Comparison of ENCODE assay signal across 15 cellular contexts in the genomic region with DNA sequence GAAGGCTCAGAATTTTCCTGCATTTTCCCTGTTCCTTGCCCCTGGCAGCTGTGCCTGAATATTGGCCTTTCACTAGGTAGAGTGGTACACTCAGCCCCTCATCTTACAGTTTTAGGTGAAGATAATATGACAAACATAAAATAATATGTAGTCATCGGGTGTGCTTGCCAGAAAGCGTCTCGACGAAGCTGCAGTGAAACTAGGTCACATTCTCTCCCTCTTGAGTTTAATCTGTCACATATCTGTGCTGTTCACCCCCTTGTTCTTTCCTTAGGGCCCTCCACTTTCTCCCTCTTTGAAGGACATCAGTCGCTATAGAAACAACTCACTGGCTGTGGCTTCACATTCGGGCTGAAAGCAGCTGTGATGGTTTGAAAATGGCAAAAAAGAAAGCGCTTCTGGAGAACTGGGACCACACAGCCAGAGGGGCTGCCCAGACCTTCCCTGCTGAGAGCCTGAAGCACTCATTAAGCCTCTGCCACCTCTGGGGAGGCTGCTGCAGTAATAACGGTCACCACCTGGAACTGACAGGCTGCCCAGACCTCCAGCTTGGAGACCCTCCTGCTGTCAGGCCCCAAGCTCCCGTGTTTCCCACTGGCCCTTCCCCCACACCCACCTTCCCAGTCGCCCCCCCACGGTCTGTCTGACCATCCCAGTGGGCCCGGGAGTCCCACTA. TPM values are rescaled to one million over a fixed set of nuclear protein-coding genes. Genes with fewer than 3 reads are reported as not detected.
DNase-seq lines count a peak whose midpoint lies in the region; ATAC-seq, FAIRE-seq and TF ChIP-seq lines count a peak whose summit lies in the region.
"Had no signal": no experiment of that assay in that cellular context is flagged by ENCODE, and none has a peak within 500 bp of the region (broad histone marks: within the 10 kb centered on the region; RNA-seq: fewer than 3 reads in every experiment).

No MANE protein-coding gene starts in this region.

- TF ChIP-seq EP300 in H1 (IDR thresholded peaks at IDR 0.05; ENCODE audit: borderline replicate concordance in 1 of 2, low read depth in 2 of 2, low read length in 2 of 2), result no peak

- H3K27ac ChIP-seq in H1 (ENCODE audit: low read depth, low read length) (no peak overlapping the region), muscle layer of colon (ENCODE audit: low read depth, low read length) (peak overlapping the region; percentile 23)
- H3K27ac ChIP-seq: psoas muscle had no signal

- DNase-seq in COR-L47 (lab: John Stamatoyannopoulos, UW) (peak; percentile 57), NCI-H2107 (lab: John Stamatoyannopoulos, UW) (peak; percentile 26), H1 (ENCODE audit: low read depth in 1 of 2, low spot score in 2 of 2) (no peak), progenitor cell of endocrine pancreas (ENCODE audit: low spot score, unreplicated experiment) (no peak), T1000 (lab: John Stamatoyannopoulos, UW) (no peak)
- no peak for DNase-seq in activated CD8-positive, alpha-beta T cell treated with anti-CD3 and anti-CD28 coated beads, Interleukin-2, amount 10 ng/mL, durations not matched to agents 7 days and 5 days
- DNase-seq in activated T-helper 2 cell treated with anti-CD3 and anti-CD28 coated beads, Interferon-gamma antibody, Interleukin-2, Interleukin-4, amounts not matched to agents 10 μg/mL and 5 μg/mL and 100 μg/mL, durations not matched to agents 14 hours and 24 hours and 36 hours (ENCODE audit: low spot score), result no peak
- DNase-seq: activated CD4-positive, alpha-beta memory T cell treated with anti-CD3 and anti-CD28 coated beads for 36 hours; MM.1S; psoas muscle; trophoblast cell had no signal

- no peaks in the 10 kb centered on the region; the same call in 1 of the 2 replicates for H3K23me2 ChIP-seq in H1 (ENCODE audit: low read depth, low read length)

- H3K79me1 ChIP-seq in H1 (ENCODE audit: low read depth, low read length), result no peaks in the 10 kb centered on the region

- H3K4me1 Mint-ChIP-seq in progenitor cell of endocrine pancreas (ENCODE audit: low read depth), result peaks cover 3% of the 10 kb centered on the region
- H3K4me1 Mint-ChIP-seq in activated CD8-positive, alpha-beta T cell treated with anti-CD3 and anti-CD28 coated beads, Interleukin-2, amount 10 ng/mL, durations not matched to agents 7 days and 5 days (ENCODE audit: low read depth), result no peaks in the 10 kb centered on the region
- H3K4me1 Mint-ChIP-seq in activated T-helper 2 cell treated with anti-CD3 and anti-CD28 coated beads, Interferon-gamma antibody, Interleukin-2, Interleukin-4, amounts not matched to agents 10 μg/mL and 5 μg/mL and 100 μg/mL, durations not matched to agents 14 hours and 24 hours and 36 hours (ENCODE audit: low read depth), result peaks cover 2% of the 10 kb centered on the region

- H3K9me3 Mint-ChIP-seq in progenitor cell of endocrine pancreas (ENCODE audit: low read depth), result no peaks in the 10 kb centered on the region
- no peaks in the 10 kb centered on the region for H3K9me3 Mint-ChIP-seq in activated CD8-positive, alpha-beta T cell treated with anti-CD3 and anti-CD28 coated beads, Interleukin-2, amount 10 ng/mL, durations not matched to agents 7 days and 5 days (ENCODE audit: insufficient read depth)
- H3K9me3 Mint-ChIP-seq in activated T-helper 2 cell treated with anti-CD3 and anti-CD28 coated beads, Interferon-gamma antibody, Interleukin-2, Interleukin-4, amounts not matched to agents 10 μg/mL and 5 μg/mL and 100 μg/mL, durations not matched to agents 14 hours and 24 hours and 36 hours, result no peaks in the 10 kb centered on the region
- H3K9me3 Mint-ChIP-seq: activated CD4-positive, alpha-beta memory T cell treated with anti-CD3 and anti-CD28 coated beads for 36 hours had no signal

- H3K4me3 ChIP-seq in H1 (ENCODE audit: extremely low read depth in 1 of 4, insufficient read depth in 2 of 4, low read depth in 3 of 4, low read length in 4 of 4), result no peak overlapping the region
- peak overlapping the region in 1 of 2 donors; percentile 40 for H3K4me3 ChIP-seq in muscle layer of colon (ENCODE audit: low read depth in 1 of 2, low read length in 2 of 2)
- H3K4me3 ChIP-seq: psoas muscle had no signal

- H2BK15ac ChIP-seq in H1 (ENCODE audit: low read length), result peak overlapping the region; percentile 55; the same call in 1 of the 2 replicates

- H3K9me3 ChIP-seq in H1 (ENCODE audit: insufficient read depth in 2 of 2, low read depth in 1 of 2, low read length in 1 of 2), result no peaks in the 10 kb centered on the region
- no peaks in the 10 kb centered on the region for H3K9me3 ChIP-seq in muscle layer of colon (ENCODE audit: low read length)
- H3K9me3 ChIP-seq: psoas muscle had no signal

- H3K4ac ChIP-seq in H1 (replicated peaks; ENCODE audit: insufficient read length, low read depth, low read length), result no peak overlapping the region

- no peak overlapping the region for H3K4me3 Mint-ChIP-seq in progenitor cell of endocrine pancreas (ENCODE audit: low read depth)
- H3K4me3 Mint-ChIP-seq in activated CD8-positive, alpha-beta T cell treated with anti-CD3 and anti-CD28 coated beads, Interleukin-2, amount 10 ng/mL, durations not matched to agents 7 days and 5 days, result no peak overlapping the region
- no peak overlapping the region for H3K4me3 Mint-ChIP-seq in activated T-helper 2 cell treated with anti-CD3 and anti-CD28 coated beads, Interferon-gamma antibody, Interleukin-2, Interleukin-4, amounts not matched to agents 10 μg/mL and 5 μg/mL and 100 μg/mL, durations not matched to agents 14 hours and 24 hours and 36 hours (ENCODE audit: low read depth)
- H3K4me3 Mint-ChIP-seq: activated CD4-positive, alpha-beta memory T cell treated with anti-CD3 and anti-CD28 coated beads for 36 hours; activated naive CD8-positive, alpha-beta T cell; memory B cell had no signal

- H3K4me1 ChIP-seq in H1 (replicated peaks in 1 of 4; ENCODE audit: control insufficient read depth in 3 of 4, insufficient read depth in 4 of 4, low read length in 3 of 4), result peaks cover 0 to 14% (median 6%) of the 10 kb centered on the region in 4 experiments; a peak in 5 of 7 replicates
- peaks cover 33% of the 10 kb centered on the region for H3K4me1 ChIP-seq in muscle layer of colon (ENCODE audit: insufficient read depth, low read length)

- H4K5ac ChIP-seq in H1 (ENCODE audit: insufficient read length, low read depth, low read length), result no peak overlapping the region

- H3K9ac ChIP-seq in H1 (replicated peaks in 1 of 4; ENCODE audit: extremely low read depth in 1 of 4, low read depth in 3 of 4, low read length in 3 of 4), result no peak overlapping the region; a peak in 1 of 7 replicates
- peak overlapping the region; percentile 15 for H3K9ac ChIP-seq in muscle layer of colon (ENCODE audit: low read length)

- H3K36me3 ChIP-seq in H1 (ENCODE audit: control insufficient read depth in 2 of 4, insufficient read depth in 4 of 4, low read length in 3 of 4) (no peaks in the 10 kb centered on the region), muscle layer of colon (ENCODE audit: insufficient read depth, low read length) (peaks cover 16% of the 10 kb centered on the region)

- H2BK5ac ChIP-seq in H1 (ENCODE audit: low read depth, low read length), result no peak overlapping the region

- ATAC-seq in activated CD8-positive, alpha-beta T cell treated with anti-CD3 and anti-CD28 coated beads, Interleukin-2, amount 10 ng/mL, durations not matched to agents 7 days and 5 days, result no peak

- H4K91ac ChIP-seq in H1 (replicated peaks; ENCODE audit: insufficient read length, low read length), result no peak overlapping the region

- no peak overlapping the region for H2BK120ac ChIP-seq in H1 (replicated peaks; ENCODE audit: low read depth, low read length)

- no peak for TF ChIP-seq POLR2A in H1 (IDR thresholded peaks at IDR 0.05; ENCODE audit: control extremely low read depth in 1 of 2, low read depth in 2 of 2, low read length in 2 of 2)

- H3K27ac Mint-ChIP-seq in progenitor cell of endocrine pancreas, result no peak overlapping the region
- no peak overlapping the region for H3K27ac Mint-ChIP-seq in activated CD8-positive, alpha-beta T cell treated with anti-CD3 and anti-CD28 coated beads, Interleukin-2, amount 10 ng/mL, durations not matched to agents 7 days and 5 days
- H3K27ac Mint-ChIP-seq in activated T-helper 2 cell treated with anti-CD3 and anti-CD28 coated beads, Interferon-gamma antibody, Interleukin-2, Interleukin-4, amounts not matched to agents 10 μg/mL and 5 μg/mL and 100 μg/mL, durations not matched to agents 14 hours and 24 hours and 36 hours, result no peak overlapping the region
- H3K27ac Mint-ChIP-seq: activated CD4-positive, alpha-beta memory T cell treated with anti-CD3 and anti-CD28 coated beads for 36 hours; activated naive CD8-positive, alpha-beta T cell; memory B cell had no signal

- TF ChIP-seq CTCF in H1 (IDR thresholded peaks at IDR 0.05; ENCODE audit: control extremely low read depth in 1 of 3, insufficient read depth in 1 of 3, low read depth in 1 of 3, low read length in 3 of 3), result no peak
- TF ChIP-seq CTCF in progenitor cell of endocrine pancreas (IDR thresholded peaks at IDR 0.05; ENCODE audit: unreplicated experiment), result no peak

- no peak overlapping the region for H3K14ac ChIP-seq in H1 (ENCODE audit: insufficient read length)

- no peak overlapping the region for H2BK20ac ChIP-seq in H1 (ENCODE audit: low read length)

- H3K56ac ChIP-seq in H1 (replicated peaks; ENCODE audit: insufficient read length, low read depth, low read length), result no peak overlapping the region

- CTCF ChIA-PET in H1 (lab: Charles Lee; ENCODE audit: partially characterized antibody), result interaction anchor here (0.6 to 1.7 kb wide), 7 partner anchors 15 to 1247 kb away, joined by 3 to 5 read pairs (median 3); partner anchors contain the start of gene MGLL
- CTCF ChIA-PET in activated CD8-positive, alpha-beta T cell treated with anti-CD3 and anti-CD28 coated beads, Interleukin-2, amount 10 ng/mL, durations not matched to agents 7 days and 5 days (lab: Charles Lee), result interaction anchor here (0.8 kb wide), 1 partner anchor 148 kb away, joined by 3 read pairs; no protein-coding TSS in a partner anchor

- H2BK12ac ChIP-seq in H1 (ENCODE audit: low read depth, low read length), result no peak overlapping the region

- POLR2A ChIA-PET in H1 (lab: Charles Lee; ENCODE audit: partially characterized antibody), result no interaction called here
- POLR2A ChIA-PET in activated CD8-positive, alpha-beta T cell treated with anti-CD3 and anti-CD28 coated beads, Interleukin-2, amount 10 ng/mL, durations not matched to agents 7 days and 5 days (lab: Charles Lee), result no interaction called here

- intact Hi-C loops in activated T-helper 2 cell treated with anti-CD3 and anti-CD28 coated beads, Interferon-gamma antibody, Interleukin-2, Interleukin-4, amounts not matched to agents 10 μg/mL and 5 μg/mL and 100 μg/mL, durations not matched to agents 14 hours and 24 hours and 36 hours (cut with micrococcal nuclease), result no loop called here

- H3K27me3 ChIP-seq in H1 (replicated peaks in 1 of 4; ENCODE audit: control insufficient read depth in 3 of 4, extremely low read depth in 1 of 4, insufficient read depth in 3 of 4, low read length in 3 of 4), result no peaks in the 10 kb centered on the region
- H3K27me3 ChIP-seq in muscle layer of colon (ENCODE audit: control insufficient read depth in 1 of 2, insufficient read depth in 2 of 2, low read length in 2 of 2), result no peaks in the 10 kb centered on the region

- H4K8ac ChIP-seq in H1 (ENCODE audit: extremely low read depth, insufficient read depth, low read length), result no peak overlapping the region

- WGBS in H1 (ENCODE audit: extremely low coverage in 1 of 2, insufficient coverage in 1 of 2, insufficient read length in 1 of 2, insufficient replicate concordance in 2 of 2, low coverage in 1 of 2, low lambda C conversion rate in 2 of 2, missing lambda C conversion rate in 1 of 2), 2 experiments, result 75% methylated on average over 11 of the region's 12 CpGs; no CpG with 5 or more reads in 1 of the 2 experiments

- no peak for FAIRE-seq in H1 (lab: Jason Lieb, UNC)
- FAIRE-seq: G401.6 had no signal

- H3K27me3 Mint-ChIP-seq in progenitor cell of endocrine pancreas, result peaks cover 30% of the 10 kb centered on the region
- H3K27me3 Mint-ChIP-seq in activated CD8-positive, alpha-beta T cell treated with anti-CD3 and anti-CD28 coated beads, Interleukin-2, amount 10 ng/mL, durations not matched to agents 7 days and 5 days (ENCODE audit: low read depth), result peaks cover 9% of the 10 kb centered on the region
- peaks cover 6% of the 10 kb centered on the region for H3K27me3 Mint-ChIP-seq in activated T-helper 2 cell treated with anti-CD3 and anti-CD28 coated beads, Interferon-gamma antibody, Interleukin-2, Interleukin-4, amounts not matched to agents 10 μg/mL and 5 μg/mL and 100 μg/mL, durations not matched to agents 14 hours and 24 hours and 36 hours (ENCODE audit: low read depth)
- H3K27me3 Mint-ChIP-seq: memory B cell had no signal

- H2AK5ac ChIP-seq in H1 (ENCODE audit: low read depth, low read length), result no peak overlapping the region

- TF ChIP-seq RAD21 in H1 (IDR thresholded peaks at IDR 0.05 in 1 of 2, conservative IDR thresholded peaks at IDR 0.05 in 1 of 2; ENCODE audit: low read depth in 2 of 2, low read length in 2 of 2), result no peak

- no peaks in the 10 kb centered on the region for H3K79me2 ChIP-seq in H1 (ENCODE audit: control insufficient read depth in 1 of 2, insufficient read depth in 2 of 2, low read length in 2 of 2)

- no peaks in the 10 kb centered on the region for H3K36me3 Mint-ChIP-seq in progenitor cell of endocrine pancreas (ENCODE audit: insufficient read depth)
- H3K36me3 Mint-ChIP-seq in activated CD8-positive, alpha-beta T cell treated with anti-CD3 and anti-CD28 coated beads, Interleukin-2, amount 10 ng/mL, durations not matched to agents 7 days and 5 days (ENCODE audit: low read depth), result no peaks in the 10 kb centered on the region
- H3K36me3 Mint-ChIP-seq in activated T-helper 2 cell treated with anti-CD3 and anti-CD28 coated beads, Interferon-gamma antibody, Interleukin-2, Interleukin-4, amounts not matched to agents 10 μg/mL and 5 μg/mL and 100 μg/mL, durations not matched to agents 14 hours and 24 hours and 36 hours (ENCODE audit: low read depth), result no peaks in the 10 kb centered on the region
- H3K36me3 Mint-ChIP-seq: activated CD4-positive, alpha-beta memory T cell treated with anti-CD3 and anti-CD28 coated beads for 36 hours; activated naive CD8-positive, alpha-beta T cell had no signal

- H3K4me2 ChIP-seq in H1 (ENCODE audit: insufficient read depth in 1 of 2, low read depth in 2 of 2, low read length in 2 of 2), result 0 out of 4 replicates have a peak overlapping the region, but pooled peaks of 1 of the 2 experiments have one; percentile 13

- H3K23ac ChIP-seq in H1 (ENCODE audit: insufficient read length), result no peak overlapping the region

- H4K20me1 ChIP-seq in H1 (replicated peaks in 1 of 2; ENCODE audit: control insufficient read depth in 1 of 2, insufficient read depth in 2 of 2, low read length in 2 of 2), result no peaks in the 10 kb centered on the region

- no peak overlapping the region for H2AFZ ChIP-seq in H1 (ENCODE audit: low read length)

- H3K18ac ChIP-seq in H1 (ENCODE audit: extremely low read depth, low read length), result no peak overlapping the region

RNA-seq across cellular contexts. Expression of gene ABTB1, which starts 50.3 kb away (rescaled TPM):
- 7.0 and 9.4 TPM in 2 replicates for total RNA-seq in H1 (2021; fragmentation: NEBNext Ultra II Directional; extraction: Animal tissue kit (Norgen Biotek cat#: 25700))
- 7.1 and 12.8 TPM in 2 replicates for polyA plus RNA-seq in H1 (2011; rRNA removed)
- polyA plus RNA-seq in H1 (2011; cell fraction: cytosol; rRNA removed), result 11.4 TPM
- polyA plus RNA-seq in H1 (2011; cell fraction: nucleus; rRNA removed), result 56.1 TPM
- 4.9 to 6.9 TPM (median 6.6 TPM) in 4 replicates for polyA plus RNA-seq in H1 (2012, experiment 1 of 2)
- 4.4 TPM for polyA plus RNA-seq in H1 (2012, experiment 2 of 2)
- 3.8 TPM for polyA plus RNA-seq in H1 (2013, experiment 1 of 2)
- 4.3 TPM for polyA plus RNA-seq in H1 (2013, experiment 2 of 2)
- polyA minus RNA-seq in H1 (2011; rRNA and poly(A)+ RNA removed), result 6.0 and 7.2 TPM in 2 replicates
- 5.5 TPM for polyA minus RNA-seq in H1 (2011; cell fraction: cytosol; rRNA and poly(A)+ RNA removed)
- 14.8 TPM for polyA minus RNA-seq in H1 (2011; cell fraction: nucleus; rRNA and poly(A)+ RNA removed)
- total RNA-seq in progenitor cell of endocrine pancreas, result 10.6 and 12.2 TPM in 2 replicates
- 10 to 100 TPM; 15.6 to 16.5 TPM for total RNA-seq in activated CD8-positive, alpha-beta T cell treated with anti-CD3 and anti-CD28 coated beads, Interleukin-2, amount 10 ng/mL, durations not matched to agents 7 days and 5 days
- 11.7 and 12.1 TPM in 2 replicates for total RNA-seq in activated T-helper 2 cell treated with anti-CD3 and anti-CD28 coated beads, Interferon-gamma antibody, Interleukin-2, Interleukin-4, amounts not matched to agents 10 μg/mL and 5 μg/mL and 100 μg/mL, durations not matched to agents 14 hours and 24 hours and 36 hours

Comparison
In these comparisons a context has a peak if more than half of its experiments do, and no peak if none do; other contexts are left out.
1. DNase-seq: peak in COR-L47 (single experiment) and NCI-H2107 (single experiment); none in H1 (0 of 2), progenitor cell of endocrine pancreas (single experiment), activated CD8-positive, alpha-beta T cell treated with anti-CD3 and anti-CD28 coated beads, Interleukin-2, amount 10 ng/mL, durations not matched to agents 7 days and 5 days (single experiment), T1000 (single experiment) and activated T-helper 2 cell treated with anti-CD3 and anti-CD28 coated beads, Interferon-gamma antibody, Interleukin-2, Interleukin-4, amounts not matched to agents 10 μg/mL and 5 μg/mL and 100 μg/mL, durations not matched to agents 14 hours and 24 hours and 36 hours (single experiment).